Comparison of ENCODE assay signal across 22 cellular contexts in the genomic region with DNA sequence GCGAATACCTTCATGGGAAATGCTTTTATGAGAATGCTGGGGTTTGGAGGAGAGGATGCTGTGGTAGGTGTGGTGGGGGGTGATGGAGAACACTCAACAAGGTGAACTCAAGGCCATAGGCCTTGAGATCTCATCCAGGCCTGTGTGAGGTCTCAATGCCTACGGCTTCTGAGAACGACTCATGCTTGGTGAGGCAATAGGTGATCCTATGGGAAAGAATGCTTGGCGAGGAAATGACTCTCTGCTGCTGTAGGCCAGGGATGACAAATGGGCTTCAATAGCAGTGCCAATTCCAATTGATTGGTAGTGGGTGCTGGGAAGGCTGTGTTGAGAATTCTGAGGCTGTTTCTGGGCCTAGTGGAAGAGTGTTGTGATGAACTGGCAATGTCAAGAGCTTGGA.
DNase-seq lines count a peak whose midpoint lies in the region; ATAC-seq lines count a peak whose summit lies in the region.
"Had no signal": no experiment of that assay in that cellular context is flagged by ENCODE, and none has a peak within 500 bp of the region (broad histone marks: within the 10 kb centered on the region; RNA-seq: fewer than 3 reads in every experiment).

No MANE protein-coding gene starts in this region.

- no CpG with 5 or more reads among the region's 4 CpGs for WGBS in mesendoderm (ENCODE audit: extremely low coverage, insufficient coverage, low lambda C conversion rate)

- H3K4me3 ChIP-seq in mesendoderm (ENCODE audit: low read length): no peak overlapping the region
- H3K4me3 ChIP-seq: body of pancreas, heart left ventricle, right atrium auricular region had no signal

- H3K36me3 Mint-ChIP-seq in T-cell: no peaks in the 10 kb centered on the region
- H3K36me3 Mint-ChIP-seq: activated naive CD4-positive, alpha-beta T cell treated with anti-CD3 and anti-CD28 coated beads, Interleukin-2, amount 50 U/mL, for 72 hours; CD4-positive, alpha-beta memory T cell had no signal

- H4K8ac ChIP-seq in mesendoderm (ENCODE audit: low read depth, low read length): no peak overlapping the region

- no peaks in the 10 kb centered on the region for H3K27me3 ChIP-seq in mesendoderm (ENCODE audit: insufficient read depth, low read length, poor library complexity)
- H3K27me3 ChIP-seq: body of pancreas, heart left ventricle, right atrium auricular region had no signal

- H3K4me1 ChIP-seq in mesendoderm (ENCODE audit: control insufficient read depth, low read depth, low read length): peaks cover 10% of the 10 kb centered on the region
- H3K4me1 ChIP-seq: body of pancreas, right atrium auricular region had no signal

- H3K79me2 ChIP-seq in mesendoderm (ENCODE audit: control insufficient read depth, insufficient read depth, low read length): no peaks in the 10 kb centered on the region

- no peak overlapping the region for H3K18ac ChIP-seq in mesendoderm (ENCODE audit: low read length)

- no peak overlapping the region for H3K56ac ChIP-seq in mesendoderm (ENCODE audit: low read length)

- H2BK5ac ChIP-seq in mesendoderm (ENCODE audit: low read length): no peak overlapping the region

- CTCF ChIA-PET in T-cell (lab: Charles Lee): no interaction called here

- H3K4me3 Mint-ChIP-seq in T-cell: no peak overlapping the region
- H3K4me3 Mint-ChIP-seq: activated CD4-positive, alpha-beta memory T cell treated with anti-CD3 and anti-CD28 coated beads, Interleukin-2, amount 10 ng/mL, durations not matched to agents 7 days and 5 days; activated T-cell treated with anti-CD3 and anti-CD28 coated beads, Interleukin-2, amount 50 U/mL, for 4 hours; CD4-positive, alpha-beta memory T cell; T-helper 17 cell had no signal

- H2BK120ac ChIP-seq in mesendoderm (ENCODE audit: low read depth, low read length): no peak overlapping the region

- H3K27ac ChIP-seq in epithelial cell of prostate (no peak overlapping the region), mesendoderm (ENCODE audit: low read depth, low read length) (no peak overlapping the region)
- H3K27ac ChIP-seq: body of pancreas, right atrium auricular region, WERI-Rb-1 had no signal

- no peak overlapping the region for H3K9ac ChIP-seq in mesendoderm (ENCODE audit: low read length)

- no peaks in the 10 kb centered on the region for H3K4me1 Mint-ChIP-seq in T-cell
- H3K4me1 Mint-ChIP-seq: activated CD4-positive, alpha-beta memory T cell treated with anti-CD3 and anti-CD28 coated beads, Interleukin-2, amount 10 ng/mL, durations not matched to agents 7 days and 5 days; CD4-positive, alpha-beta memory T cell; T-helper 17 cell had no signal

- H3K4me2 ChIP-seq in mesendoderm (ENCODE audit: low read length): no peak overlapping the region

- no peak overlapping the region for H3K27ac Mint-ChIP-seq in T-cell
- H3K27ac Mint-ChIP-seq: activated CD4-positive, alpha-beta memory T cell treated with anti-CD3 and anti-CD28 coated beads, Interleukin-2, amount 10 ng/mL, durations not matched to agents 7 days and 5 days; activated naive CD4-positive, alpha-beta T cell treated with anti-CD3 and anti-CD28 coated beads, Interleukin-2, amount 50 U/mL, for 72 hours; CD4-positive, alpha-beta memory T cell; T-helper 17 cell had no signal

- POLR2A ChIA-PET in T-cell (lab: Charles Lee): no interaction called here

- H3K27me3 Mint-ChIP-seq in T-cell: peaks cover 0 to 5% of the 10 kb centered on the region in 2 donors

- DNase-seq in EH (ENCODE audit: low read depth) (peak; percentile 66), NCI-H226 (peak; percentile 53), epithelial cell of prostate (ENCODE audit: low read depth, low spot score) (peak; percentile 8), mesendoderm (peak; percentile 70), NCI-H345 treated with DMSO at 0.1 percent for 48 hours (lab: John Stamatoyannopoulos, UW; ENCODE audit: unreplicated experiment) (no peak), mucosa of gallbladder (ENCODE audit: low spot score) (no peak), activated gamma-delta T cell (lab: John Stamatoyannopoulos, UW) (no peak), T-cell (no peak)
- DNase-seq: activated CD4-positive, alpha-beta memory T cell treated with anti-CD3 and anti-CD28 coated beads, Interleukin-2, amount 10 ng/mL, durations not matched to agents 7 days and 5 days; activated T-cell treated with anti-CD3 and anti-CD28 coated beads, Interleukin-2, amount 50 U/mL, for 4 hours; body of pancreas; CD4-positive, alpha-beta memory T cell; cortex of kidney; DMS79; heart left ventricle; NCI-H526 treated with DMSO at 0.1 percent for 48 hours; SHP77; stimulated activated CD4-positive, alpha-beta T cell treated with anti-CD3 and anti-CD28 coated beads, Interleukin-15, amount 100 ng/mL, for 24 hours; T-helper 17 cell; WERI-Rb-1 had no signal

- no peak for ATAC-seq in T-cell (replicated peaks in 1 of 4)
- ATAC-seq: activated naive CD4-positive, alpha-beta T cell treated with anti-CD3 and anti-CD28 coated beads, Interleukin-2, amount 50 U/mL, for 72 hours; activated T-cell treated with anti-CD3 and anti-CD28 coated beads, Interleukin-2, amount 50 U/mL, for 4 hours; body of pancreas; heart left ventricle; T-helper 17 cell had no signal

- H3K79me1 ChIP-seq in mesendoderm (ENCODE audit: low read length): no peaks in the 10 kb centered on the region

- no peak overlapping the region for H2AK5ac ChIP-seq in mesendoderm (ENCODE audit: low read length)

- H3K4ac ChIP-seq in mesendoderm (ENCODE audit: low read depth, low read length): no peak overlapping the region

- no peak overlapping the region for H4K5ac ChIP-seq in mesendoderm (ENCODE audit: low read length)

- H3K23ac ChIP-seq in mesendoderm (ENCODE audit: low read length): no peak overlapping the region

- H3K9me3 Mint-ChIP-seq in T-cell: no peaks in the 10 kb centered on the region
- H3K9me3 Mint-ChIP-seq: activated CD4-positive, alpha-beta memory T cell treated with anti-CD3 and anti-CD28 coated beads, Interleukin-2, amount 10 ng/mL, durations not matched to agents 7 days and 5 days; activated naive CD4-positive, alpha-beta T cell treated with anti-CD3 and anti-CD28 coated beads, Interleukin-2, amount 50 U/mL, for 72 hours; activated T-cell treated with anti-CD3 and anti-CD28 coated beads, Interleukin-2, amount 50 U/mL, for 4 hours had no signal

- H3K36me3 ChIP-seq in mesendoderm (ENCODE audit: control insufficient read depth, insufficient read depth, low read length): no peaks in the 10 kb centered on the region
- H3K36me3 ChIP-seq: heart left ventricle, right atrium auricular region, WERI-Rb-1 had no signal

- H2BK15ac ChIP-seq in mesendoderm (replicated peaks; ENCODE audit: low read depth): no peak overlapping the region

Comparison
In these comparisons a context has a peak if more than half of its experiments do, and no peak if none do; other contexts are left out.
1. DNase-seq: peak in EH (single experiment), NCI-H226 (single experiment), epithelial cell of prostate (single experiment) and mesendoderm (single experiment); none in NCI-H345 treated with DMSO at 0.1 percent for 48 hours (single experiment), mucosa of gallbladder (single experiment), activated gamma-delta T cell (single experiment) and T-cell (0 of 34).